ENCODE assay signal across 8 cellular contexts in genomic region chr3:38164136-38164965, GRCh38. TPM values are rescaled to one million over a fixed set of nuclear protein-coding genes. Genes with fewer than 3 reads are reported as not detected.
DNase-seq lines count a peak whose midpoint lies in the region; ATAC-seq, FAIRE-seq and TF ChIP-seq lines count a peak whose summit lies in the region.

No MANE protein-coding gene starts in this region.

- 41 to 45% (median 43%) methylated on average over 40 of the region's 40 CpGs for WGBS in heart left ventricle, 4 donors
- 22 to 37% (median 26%) methylated on average over 40 of the region's 40 CpGs for WGBS in small intestine, 3 donors

- no peak for ATAC-seq in Right ventricle myocardium superior (ENCODE audit: poor library complexity)
- ATAC-seq in T-helper 17 cell: peak; percentile 25
- ATAC-seq in heart left ventricle: no peak
- ATAC-seq in esophagus mucosa: no peak

- no peaks in the 10 kb centered on the region for H3K27me3 Mint-ChIP-seq in T-helper 17 cell

- peak in 1 of 2 donors; percentile 34 for TF ChIP-seq POLR2A in heart left ventricle (IDR thresholded peaks at IDR 0.05)

- no peak for FAIRE-seq in small intestine (lab: Jason Lieb, UNC)

- intact Hi-C loops in Right ventricle myocardium superior (cut with DNase I): loop anchor here (2.0 kb wide), 1 partner anchor 28 kb away; the partner anchor contains the start of gene ACAA1
- intact Hi-C loops in heart left ventricle (cut with DNase I): loop anchor here in 3 of 10 donors (2.0 kb wide), 2 partner anchors 26 to 28 kb away; partner anchors contain the start of genes ACAA1 (in 2 of the 3) and MYD88 (in 1 of the 3)

- DNase-seq in cardiac muscle cell (ENCODE audit: low read depth in 1 of 2, low spot score in 1 of 2) (no peak), Right ventricle myocardium superior (no peak), T-helper 17 cell (no peak), heart left ventricle (no peak), small intestine (peak; percentile 27), NCI-H526 (lab: John Stamatoyannopoulos, UW) (no peak), NCI-H1417 (lab: John Stamatoyannopoulos, UW) (no peak)

- H3K4me3 ChIP-seq in cardiac muscle cell (peak overlapping the region; percentile 69), heart left ventricle (peak overlapping the region; percentile 10 to 99 (median 89)), small intestine (ENCODE audit: low read depth in 1 of 2, low read length in 2 of 2) (peak overlapping the region; percentile 43 to 49)

- H3K36me3 ChIP-seq in cardiac muscle cell (no peaks in the 10 kb centered on the region), heart left ventricle (no peaks in the 10 kb centered on the region), small intestine (ENCODE audit: control insufficient read depth in 2 of 2, insufficient read depth in 2 of 2, low read length in 2 of 2) (no peaks in the 10 kb centered on the region)

- H3K4me3 Mint-ChIP-seq in T-helper 17 cell: peak overlapping the region; percentile 95

- H3K27ac ChIP-seq in cardiac muscle cell (peak overlapping the region; percentile 92), heart left ventricle (peak overlapping the region; percentile 89 to 99 (median 97)), small intestine (ENCODE audit: low read depth in 1 of 2, low read length in 1 of 2) (peak overlapping the region; percentile 92 to 98)

- peak overlapping the region; percentile 99 for H3K27ac Mint-ChIP-seq in T-helper 17 cell

- no peaks in the 10 kb centered on the region for H3K4me1 ChIP-seq in cardiac muscle cell (ENCODE audit: low read depth)
- H3K4me1 ChIP-seq in heart left ventricle: peaks cover 0 to 35% (median 15%) of the 10 kb centered on the region in 12 donors
- H3K4me1 ChIP-seq in small intestine (ENCODE audit: control insufficient read depth in 2 of 2, insufficient read depth in 1 of 2, low read depth in 1 of 2, low read length in 1 of 2): peaks cover 10% of the 10 kb centered on the region in 2 donors

- H3K9me3 ChIP-seq in cardiac muscle cell (ENCODE audit: low read depth) (no peaks in the 10 kb centered on the region), T-helper 17 cell (ENCODE audit: control insufficient read depth, low read length, poor library complexity, severe bottlenecking) (no peaks in the 10 kb centered on the region), heart left ventricle (no peaks in the 10 kb centered on the region), small intestine (ENCODE audit: control insufficient read depth, low read depth) (no peaks in the 10 kb centered on the region)

- TF ChIP-seq CTCF in cardiac muscle cell (IDR thresholded peaks at IDR 0.05; ENCODE audit: low read depth, low read length) (no peak), heart left ventricle (IDR thresholded peaks at IDR 0.05) (peak in 2 of 12 donors; percentile 3 to 11)

- H3K36me3 Mint-ChIP-seq in T-helper 17 cell (ENCODE audit: low read depth): no peaks in the 10 kb centered on the region

- peaks cover 32% of the 10 kb centered on the region for H3K4me1 Mint-ChIP-seq in T-helper 17 cell

- H3K27me3 ChIP-seq in cardiac muscle cell (no peaks in the 10 kb centered on the region), heart left ventricle (no peaks in the 10 kb centered on the region), small intestine (ENCODE audit: control insufficient read depth in 2 of 2, insufficient read depth in 2 of 2, low read length in 2 of 2) (no peaks in the 10 kb centered on the region)

RNA-seq across cellular contexts. Expression of gene OXSR1, which starts 1.0 kb away (rescaled TPM):
- total RNA-seq in cardiac muscle cell (24.4 and 34.1 TPM in 2 replicates), Right ventricle myocardium superior (24.0 TPM), T-helper 17 cell (10 to 100 TPM; 39.8 to 51.9 TPM), heart left ventricle (10 to 100 TPM; 21.4 to 38.3 (median 31.7) TPM), esophagus mucosa (39.6 TPM)
- polyA plus RNA-seq in cardiac muscle cell (20.6 and 24.2 TPM in 2 replicates), heart left ventricle (10 to 100 TPM; 10.4 to 32.6 TPM), small intestine (10 to 100 TPM; 15.3 to 21.5 (median 18.1) TPM)

RNA-seq across cellular contexts. Expression of gene MYD88, which starts 25.9 kb away (rescaled TPM):
- 2.1 and 2.5 TPM in 2 replicates for total RNA-seq in cardiac muscle cell
- polyA plus RNA-seq in cardiac muscle cell: 7.2 and 7.7 TPM in 2 replicates
- total RNA-seq in Right ventricle myocardium superior: 7.3 TPM
- total RNA-seq in T-helper 17 cell: 10 to 100 TPM; 44.0 to 45.5 TPM
- total RNA-seq in heart left ventricle: 10 to 100 TPM in 3 of 9 donors, 1 to 10 TPM in 6; 5.4 to 47.2 (median 8.2) TPM
- polyA plus RNA-seq in heart left ventricle: 10 to 100 TPM in 1 of 2 donors, 1 to 10 TPM in 1; 3.7 to 11.7 TPM
- polyA plus RNA-seq in small intestine: 10 to 100 TPM; 32.1 to 62.2 (median 51.6) TPM
- total RNA-seq in esophagus mucosa: 41.5 TPM

RNA-seq across cellular contexts. Expression of gene ACAA1, which starts 27.4 kb away (rescaled TPM):
- total RNA-seq in cardiac muscle cell (62.8 and 63.1 TPM in 2 replicates), Right ventricle myocardium superior (111 TPM), T-helper 17 cell (10 to 100 TPM; 78.2 to 79.3 TPM), heart left ventricle (100 to 1,000 TPM in 7 of 9 donors, 10 to 100 TPM in 2; 84.4 to 139 (median 105) TPM), esophagus mucosa (72.7 TPM)
- polyA plus RNA-seq in cardiac muscle cell (87.9 and 104 TPM in 2 replicates), heart left ventricle (100 to 1,000 TPM in 1 of 2 donors, 10 to 100 TPM in 1; 62.7 to 136 TPM), small intestine (100 to 1,000 TPM in 2 of 3 donors, 10 to 100 TPM in 1; 59.6 to 443 (median 272) TPM)
